Comparison of ENCODE assay signal across 8 cellular contexts in the genomic region with DNA sequence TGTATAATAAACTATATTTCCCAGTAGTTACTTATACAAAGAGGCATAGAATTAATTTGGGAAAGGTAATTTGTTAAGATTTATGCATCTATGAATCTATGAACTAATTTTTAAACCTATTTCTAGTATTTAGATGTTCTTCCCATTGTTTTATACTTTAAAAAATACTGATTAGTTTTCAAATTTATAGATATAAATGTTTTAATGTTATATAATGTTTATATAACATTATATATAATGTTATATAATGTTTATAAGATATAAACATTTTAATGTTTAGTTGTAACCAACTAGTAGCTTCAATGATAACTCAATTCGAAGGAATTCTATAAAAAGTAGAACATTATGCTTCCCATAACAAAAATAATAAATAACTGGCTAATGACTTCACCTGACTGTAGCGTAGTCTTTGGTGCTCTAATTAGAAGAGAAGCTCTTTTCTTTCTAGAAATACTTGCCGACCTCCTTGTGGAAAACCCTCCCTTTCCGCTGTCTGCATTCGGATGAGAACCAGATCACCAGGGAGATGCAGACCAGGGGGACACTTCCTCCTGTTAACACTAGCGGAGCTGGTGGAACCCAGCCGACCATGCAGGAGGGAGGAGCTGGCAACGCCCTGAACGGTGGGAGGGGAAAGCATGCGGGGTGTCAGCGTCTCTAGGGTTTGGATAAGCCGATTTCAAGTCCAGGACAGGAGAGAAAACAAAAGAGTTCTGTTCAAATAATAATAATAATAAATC.
DNase-seq lines count a peak whose midpoint lies in the region; ATAC-seq lines count a peak whose summit lies in the region.

No MANE protein-coding gene starts in this region.

- H3K27me3 ChIP-seq in CD4-positive, CD25-positive, alpha-beta regulatory T cell (ENCODE audit: control insufficient read depth, insufficient read depth, low read length): no peaks in the 10 kb centered on the region

- no peak for ATAC-seq in CD4-positive, CD25-positive, alpha-beta regulatory T cell (ENCODE audit: low read depth in 2 of 2)
- ATAC-seq in HG03558 (IDR thresholded peaks at IDR 0.05; ENCODE audit: extremely low read depth, unreplicated experiment): peak; percentile 33

- H3K27ac Mint-ChIP-seq in CD4-positive, CD25-positive, alpha-beta regulatory T cell: peak overlapping the region; percentile 87 to 100 (median 89)

- peaks cover 39% of the 10 kb centered on the region for H3K27me3 Mint-ChIP-seq in CD4-positive, CD25-positive, alpha-beta regulatory T cell

- peaks cover 0 to 7% (median 0%) of the 10 kb centered on the region in 7 donors for H3K9me3 Mint-ChIP-seq in CD4-positive, CD25-positive, alpha-beta regulatory T cell

- peak overlapping the region; percentile 94 to 100 (median 97) for H3K4me3 Mint-ChIP-seq in CD4-positive, CD25-positive, alpha-beta regulatory T cell

- no peaks in the 10 kb centered on the region for H3K36me3 ChIP-seq in CD4-positive, CD25-positive, alpha-beta regulatory T cell (ENCODE audit: control insufficient read depth, insufficient read depth, low read length)
- no peaks in the 10 kb centered on the region for H3K36me3 ChIP-seq in mesodermal cell (ENCODE audit: control insufficient read depth, insufficient read depth, low read length)

- no peaks in the 10 kb centered on the region for H3K9me3 ChIP-seq in CD4-positive, CD25-positive, alpha-beta regulatory T cell (ENCODE audit: control insufficient read depth in 2 of 2, low read length in 2 of 2)
- no peaks in the 10 kb centered on the region for H3K9me3 ChIP-seq in mesodermal cell (ENCODE audit: control insufficient read depth, low read length)

- WGBS in mesodermal cell (ENCODE audit: insufficient coverage in 2 of 2), 2 experiments: 0% methylated on average over 3 of the region's 12 CpGs; no CpG with 5 or more reads in 1 of the 2 experiments

- peaks cover 10 to 34% (median 23%) of the 10 kb centered on the region in 4 donors for H3K4me1 Mint-ChIP-seq in CD4-positive, CD25-positive, alpha-beta regulatory T cell

- H3K4me1 ChIP-seq in CD4-positive, CD25-positive, alpha-beta regulatory T cell (ENCODE audit: control insufficient read depth, insufficient read depth, low read length, poor library complexity, severe bottlenecking): peaks cover 25% of the 10 kb centered on the region
- peaks cover 6% of the 10 kb centered on the region for H3K4me1 ChIP-seq in mesodermal cell (ENCODE audit: control insufficient read depth, insufficient read depth, low read length, poor library complexity, severe bottlenecking)

- H3K36me3 Mint-ChIP-seq in CD4-positive, CD25-positive, alpha-beta regulatory T cell: peaks cover 4% of the 10 kb centered on the region

- peak; percentile 14 to 82 (median 36) for DNase-seq in CD4-positive, CD25-positive, alpha-beta regulatory T cell
- peak; percentile 29 for DNase-seq in GM19240 (ENCODE audit: insufficient read length, low spot score)
- DNase-seq in NCI-H748 treated with DMSO at 0.1 percent for 48 hours (lab: John Stamatoyannopoulos, UW): peak; percentile 94
- DNase-seq in activated CD4-positive, alpha-beta T cell treated with anti-CD3 and anti-CD28 coated beads, Interleukin-2, amount 50 U/mL, for 4 hours: peak; percentile 72 to 74
- peak; percentile 25 for DNase-seq in effector CD4-positive, alpha-beta T cell
- peak; percentile 69 to 73 for DNase-seq in stimulated activated CD8-positive, alpha-beta memory T cell treated with anti-CD3 and anti-CD28 coated beads, Interleukin-2, amount 100 ng/mL, for 48 hours (ENCODE audit: low read depth in 2 of 2)

- no peak overlapping the region for H3K27ac ChIP-seq in CD4-positive, CD25-positive, alpha-beta regulatory T cell (ENCODE audit: insufficient read depth, low read length, poor library complexity, severe bottlenecking)
- no peak overlapping the region for H3K27ac ChIP-seq in mesodermal cell (ENCODE audit: low read depth, low read length, severe bottlenecking)

- H3K4me3 ChIP-seq in CD4-positive, CD25-positive, alpha-beta regulatory T cell (ENCODE audit: low read depth, low read length): peak overlapping the region; percentile 94
- H3K4me3 ChIP-seq in mesodermal cell (ENCODE audit: extremely low read depth, insufficient read depth, low read length, poor library complexity, severe bottlenecking): peak overlapping the region; percentile 90

Comparison
In these comparisons a context has a peak if more than half of its experiments do, and no peak if none do; other contexts are left out.
1. DNase-seq: peak in every context shown above with its lines; median percentile 94 in NCI-H748 treated with DMSO at 0.1 percent for 48 hours; 73 in activated CD4-positive, alpha-beta T cell treated with anti-CD3 and anti-CD28 coated beads, Interleukin-2, amount 50 U/mL, for 4 hours; 71 in stimulated activated CD8-positive, alpha-beta memory T cell treated with anti-CD3 and anti-CD28 coated beads, Interleukin-2, amount 100 ng/mL, for 48 hours; 36 in CD4-positive, CD25-positive, alpha-beta regulatory T cell; 29 in GM19240; 25 in effector CD4-positive, alpha-beta T cell.